7 cellular contexts compared by ENCODE assay signal in the genomic region with DNA sequence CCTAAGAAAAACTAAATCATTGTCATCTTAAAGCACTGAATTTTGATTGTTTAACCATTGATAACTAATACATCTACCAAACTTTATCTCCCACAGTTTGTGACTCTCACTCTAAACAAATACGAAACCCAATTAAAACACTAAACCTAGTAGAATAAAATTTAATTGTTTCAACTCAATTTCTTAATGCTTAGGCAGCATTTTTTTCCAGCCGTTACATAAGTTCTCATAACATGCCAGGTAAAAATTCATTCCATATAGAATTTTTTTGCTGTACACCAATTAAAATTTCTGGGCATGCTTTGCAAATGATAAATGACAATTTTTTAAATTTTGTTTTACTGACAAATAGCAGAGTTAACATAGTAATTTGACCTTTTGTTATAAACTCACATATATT.
"Had no signal": no experiment of that assay in that cellular context is flagged by ENCODE, and none has a peak within 500 bp of the region (broad histone marks: within the 10 kb centered on the region; RNA-seq: fewer than 3 reads in every experiment).

No MANE protein-coding gene starts in this region.

- H3K9ac ChIP-seq: KMS-11 had no signal

- H3K4me3 ChIP-seq: K562 had no signal

- H3K4me2 ChIP-seq: KMS-11 had no signal

- DNase-seq: Karpas-422, KBM-7, KG1 had no signal

- H3K27ac ChIP-seq: HL-60, KMS-11 had no signal

- ATAC-seq: K562 had no signal

- FAIRE-seq: HTR-8/SVneo, K562 had no signal
